In the genomic region with DNA sequence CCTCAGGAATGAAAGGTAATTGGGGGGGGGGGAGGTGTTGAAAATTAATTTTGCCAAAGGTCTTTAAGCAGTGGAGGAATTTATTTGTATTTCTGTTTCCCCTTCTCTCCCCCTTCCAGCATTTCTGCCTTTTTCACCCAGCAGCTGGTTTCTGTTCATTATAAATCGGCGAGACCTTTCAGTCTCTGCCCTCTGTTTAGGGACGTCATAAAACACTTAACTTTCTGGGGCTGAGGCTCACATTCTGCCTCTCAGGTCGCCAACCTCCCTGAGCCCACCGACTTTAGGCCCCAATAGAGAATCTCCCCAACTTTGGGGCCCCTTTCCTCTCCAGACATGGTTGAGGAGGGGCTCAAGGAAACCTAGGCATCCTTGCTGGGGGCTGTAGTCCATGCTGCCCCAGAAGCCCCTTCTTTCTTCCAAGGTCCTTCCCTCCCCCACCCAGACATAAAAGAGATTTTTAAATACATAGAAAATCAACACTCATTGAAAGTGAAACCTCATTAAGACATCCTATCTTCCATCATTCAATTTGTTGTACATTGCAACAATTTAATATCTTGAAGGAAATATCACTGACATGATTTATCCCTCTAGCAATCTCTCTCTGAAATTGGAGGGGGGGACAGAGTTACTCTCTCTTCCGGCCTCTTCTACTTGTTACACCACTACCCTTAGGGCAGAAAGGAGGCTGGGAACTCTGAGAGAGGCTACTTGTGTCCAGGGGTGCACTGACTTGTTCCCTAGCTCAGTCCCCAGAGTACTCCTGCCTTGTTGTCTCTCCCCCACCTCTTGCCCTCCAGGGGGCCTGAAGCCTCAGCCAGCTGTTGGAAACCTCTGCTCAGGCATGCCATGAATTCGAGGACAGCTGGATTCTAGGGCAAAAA, we compare ENCODE assay signal across 27 cellular contexts. TPM values are rescaled to one million over a fixed set of nuclear protein-coding genes. Genes with fewer than 3 reads are reported as not detected.
DNase-seq lines count a peak whose midpoint lies in the region; ATAC-seq, FAIRE-seq and TF ChIP-seq lines count a peak whose summit lies in the region.
"Had no signal": no experiment of that assay in that cellular context is flagged by ENCODE, and none has a peak within 500 bp of the region (broad histone marks: within the 10 kb centered on the region; RNA-seq: fewer than 3 reads in every experiment).

No MANE protein-coding gene starts in this region.

- H2AFZ ChIP-seq in HepG2 (ENCODE audit: low read length) (no peak overlapping the region), fibroblast of lung (ENCODE audit: low read length) (no peak overlapping the region), osteoblast (ENCODE audit: low read length) (no peak overlapping the region)

- DNase-seq in HepG2 (ENCODE audit: low spot score) (no peak), right lobe of liver (no peak), fibroblast of lung (ENCODE audit: low read depth in 2 of 2) (no peak), osteoblast (ENCODE audit: insufficient read length, low spot score, missing footprints) (no peak), NCI-H446 (lab: John Stamatoyannopoulos, UW) (no peak), COLO668 (lab: John Stamatoyannopoulos, UW; ENCODE audit: unreplicated experiment) (no peak)
- no peak for DNase-seq in activated CD8-positive, alpha-beta memory T cell treated with anti-CD3 and anti-CD28 coated beads for 24 hours
- DNase-seq: 8988T; activated CD4-positive, alpha-beta T cell treated with anti-CD3 and anti-CD28 coated beads, Interleukin-2, amount 10 ng/mL, durations not matched to agents 7 days and 5 days; activated naive CD4-positive, alpha-beta T cell treated with Interleukin-2 at 50 U/mL for 16 hours; cortex of kidney; GF-D8; NCI-H1417 treated with DMSO at 0.1 percent for 48 hours; NCI-H2171 treated with DMSO at 0.1 percent for 48 hours; NCI-H82; nucleus accumbens; sigmoid colon; stimulated activated CD4-positive, alpha-beta T cell treated with anti-CD3 and anti-CD28 coated beads, Interleukin-4, amount 100 ng/mL, for 4 hours; stimulated activated CD8-positive, alpha-beta memory T cell treated with anti-CD3 and anti-CD28 coated beads, Interleukin-4, amount 100 ng/mL, for 48 hours had no signal

- intact Hi-C loops in HepG2 (cut with micrococcal nuclease; ENCODE audit: unreplicated experiment) (no loop called here), right lobe of liver (cut with DNase I) (no loop called here)

- WGBS in HepG2 (ENCODE audit: low lambda C conversion rate), result 4% methylated on average over 7 of the region's 7 CpGs
- WGBS in right lobe of liver (ENCODE audit: insufficient coverage, low coverage, low lambda C conversion rate, missing lambda C conversion rate), result 9% methylated on average over 7 of the region's 7 CpGs

- no TSS peak for BruUV-seq in HepG2 (replicated peaks; lab: Mats Ljungman, UMichigan)

- no peak for TF ChIP-seq RAD21 in HepG2 (CRISPR knock-in tag; IDR thresholded peaks at IDR 0.05)

- TF ChIP-seq EP300 in HepG2 (IDR thresholded peaks at IDR 0.05; ENCODE audit: low read depth in 2 of 2, low read length in 2 of 2) (no peak), HepG2 (CRISPR knock-in tag; IDR thresholded peaks at IDR 0.05; ENCODE audit: borderline replicate concordance) (no peak)

- H3K27ac ChIP-seq in HepG2 (ENCODE audit: extremely low read length, insufficient read depth, low read length), result no peak overlapping the region
- H3K27ac ChIP-seq in right lobe of liver, result no peak overlapping the region
- H3K27ac ChIP-seq in fibroblast of lung (ENCODE audit: insufficient read depth, low read length), result no peak overlapping the region
- peak overlapping the region; percentile 66 for H3K27ac ChIP-seq in osteoblast (ENCODE audit: low read depth, low read length)
- H3K27ac ChIP-seq: C4-2B, HL-60, KMS-11, sigmoid colon, thoracic aorta had no signal

- no peak overlapping the region for H3K4me3 ChIP-seq in HepG2 (replicated peaks in 1 of 3; ENCODE audit: insufficient read depth in 1 of 3, low read depth in 2 of 3, low read length in 3 of 3)
- H3K4me3 ChIP-seq in right lobe of liver, result no peak overlapping the region
- H3K4me3 ChIP-seq in fibroblast of lung (replicated peaks in 1 of 4; ENCODE audit: control extremely low read depth in 1 of 4, insufficient read depth in 1 of 4, low read depth in 3 of 4, low read length in 4 of 4), result no peak overlapping the region
- peak overlapping the region; percentile 43 for H3K4me3 ChIP-seq in osteoblast (ENCODE audit: insufficient read depth, low read length)
- H3K4me3 ChIP-seq: sigmoid colon, thoracic aorta had no signal

- H3K9me3 ChIP-seq in HepG2 (ENCODE audit: low read length), result no peaks in the 10 kb centered on the region
- H3K9me3 ChIP-seq in right lobe of liver, result no peaks in the 10 kb centered on the region
- H3K9me3 ChIP-seq in fibroblast of lung (ENCODE audit: control insufficient read depth, insufficient read depth, low read depth, low read length), result no peaks in the 10 kb centered on the region
- H3K9me3 ChIP-seq in osteoblast (ENCODE audit: low read depth, low read length), result no peaks in the 10 kb centered on the region
- H3K9me3 ChIP-seq: sigmoid colon, thoracic aorta had no signal

- H3K9ac ChIP-seq in HepG2 (ENCODE audit: insufficient read depth, low read depth, low read length) (no peak overlapping the region), fibroblast of lung (ENCODE audit: insufficient read depth, low read length) (no peak overlapping the region)
- H3K9ac ChIP-seq: KMS-11 had no signal

- H3K4me1 ChIP-seq in HepG2 (ENCODE audit: insufficient read depth, low read length), result no peaks in the 10 kb centered on the region
- H3K4me1 ChIP-seq in right lobe of liver, result no peaks in the 10 kb centered on the region
- no peaks in the 10 kb centered on the region for H3K4me1 ChIP-seq in fibroblast of lung (ENCODE audit: control insufficient read depth, extremely low read depth, insufficient read depth, low read length)
- H3K4me1 ChIP-seq in osteoblast (ENCODE audit: insufficient read depth, low read length), result peaks cover 53% of the 10 kb centered on the region

- H3K79me2 ChIP-seq in HepG2 (ENCODE audit: insufficient read depth, low read length) (no peaks in the 10 kb centered on the region), fibroblast of lung (ENCODE audit: control insufficient read depth, insufficient read depth, low read length) (no peaks in the 10 kb centered on the region), osteoblast (ENCODE audit: insufficient read depth, low read length) (peaks cover 92% of the 10 kb centered on the region)

- FAIRE-seq in HepG2 (lab: Jason Lieb, UNC), result no peak
- FAIRE-seq: GM12892, TTC549 had no signal

- 0 out of 3 replicates have a peak, but pooled peaks have one; percentile 36 for ATAC-seq in HepG2
- ATAC-seq in right lobe of liver, result no peak
- no peak for ATAC-seq in GM21825 (IDR thresholded peaks at IDR 0.05; ENCODE audit: unreplicated experiment)

- CTCF ChIA-PET in HepG2 (lab: Yijun Ruan, JAX; ENCODE audit: low intra/inter-chr PET ratio, low total read pairs), result no interaction called here

- TF ChIP-seq CTCF in HepG2 (CRISPR knock-in tag; IDR thresholded peaks at IDR 0.05) (no peak), right lobe of liver (IDR thresholded peaks at IDR 0.05) (no peak), fibroblast of lung (conservative IDR thresholded peaks at IDR 0.05 in 1 of 2, IDR thresholded peaks at IDR 0.05 in 1 of 2; ENCODE audit: low read depth in 1 of 2, low read length in 2 of 2) (no peak), osteoblast (IDR thresholded peaks at IDR 0.05; ENCODE audit: extremely low read depth, low read depth, low read length) (no peak)

- no peak overlapping the region for H3K4me2 ChIP-seq in HepG2 (ENCODE audit: low read depth, low read length)
- H3K4me2 ChIP-seq in fibroblast of lung (ENCODE audit: extremely low read depth, insufficient read depth, low read length), result peak overlapping the region; percentile 45
- H3K4me2 ChIP-seq in osteoblast (ENCODE audit: insufficient read depth, low read length), result peak overlapping the region; percentile 61
- H3K4me2 ChIP-seq: KMS-11 had no signal

- H3K36me3 ChIP-seq in HepG2 (replicated peaks in 1 of 2; ENCODE audit: control insufficient read depth in 1 of 2, insufficient read depth in 2 of 2, low read length in 2 of 2), result no peaks in the 10 kb centered on the region
- H3K36me3 ChIP-seq in right lobe of liver, result no peaks in the 10 kb centered on the region
- no peaks in the 10 kb centered on the region for H3K36me3 ChIP-seq in fibroblast of lung (ENCODE audit: control insufficient read depth, insufficient read depth, low read length)
- peaks cover 10% of the 10 kb centered on the region for H3K36me3 ChIP-seq in osteoblast (ENCODE audit: insufficient read depth, low read length)
- H3K36me3 ChIP-seq: sigmoid colon had no signal

- TF ChIP-seq POLR2A in HepG2 (IDR thresholded peaks at IDR 0.05; ENCODE audit: insufficient read depth in 1 of 2, low read depth in 2 of 2, low read length in 2 of 2), result no peak
- no peak for TF ChIP-seq POLR2A in right lobe of liver (IDR thresholded peaks at IDR 0.05)

- in situ Hi-C loops in HepG2 (cut with HindIII; ENCODE audit: extremely low pct_ligation_motif_present, low pct_unique_long_range_greater_than_20kb), result no loop called here

- H4K20me1 ChIP-seq in HepG2 (ENCODE audit: insufficient read depth, low read length) (no peaks in the 10 kb centered on the region), fibroblast of lung (ENCODE audit: control insufficient read depth, extremely low read depth, insufficient read depth, low read length) (no peaks in the 10 kb centered on the region), osteoblast (ENCODE audit: insufficient read depth, low read length) (peaks cover 44% of the 10 kb centered on the region)

- POLR2A ChIA-PET in HepG2 (lab: Yijun Ruan, JAX), result no interaction called here

- peaks cover 4 to 84% of the 10 kb centered on the region in 2 experiments; a peak in 4 of 5 replicates for H3K27me3 ChIP-seq in HepG2 (ENCODE audit: control insufficient read depth in 1 of 2, insufficient read depth in 2 of 2, low read length in 2 of 2)
- peaks cover 9 to 64% of the 10 kb centered on the region in 2 donors for H3K27me3 ChIP-seq in right lobe of liver
- H3K27me3 ChIP-seq in fibroblast of lung (ENCODE audit: control insufficient read depth, insufficient read depth, low read length), result peaks cover 50% of the 10 kb centered on the region
- H3K27me3 ChIP-seq in osteoblast (ENCODE audit: insufficient read depth, low read length), result no peaks in the 10 kb centered on the region

RNA-seq across cellular contexts. Expression of gene HOXC6, which starts 2.5 kb away (rescaled TPM):
- not detected in 2 replicates for total RNA-seq in HepG2 (2016; rRNA removed; fragmentation: Illumina TruSeq; extraction: Trizol)
- not detected in 2 replicates for total RNA-seq in HepG2 (2016; cell fraction: cytosol; rRNA removed; fragmentation: Illumina TruSeq; extraction: Trizol; ENCODE audit: low read depth)
- not detected in 2 replicates for total RNA-seq in HepG2 (2016; cell fraction: insoluble cytoplasmic fraction; rRNA removed; fragmentation: Illumina TruSeq; extraction: Trizol)
- total RNA-seq in HepG2 (2016; cell fraction: membrane; rRNA removed; fragmentation: Illumina TruSeq; extraction: Trizol), result not detected in 2 replicates
- total RNA-seq in HepG2 (2016; cell fraction: nucleus; rRNA removed; fragmentation: Illumina TruSeq; extraction: Trizol), result not detected in 2 replicates
- polyA plus RNA-seq in HepG2 (2011; rRNA removed), result not detected in 2 replicates
- polyA plus RNA-seq in HepG2 (2011; cell fraction: cytosol; rRNA removed), result not detected in 2 replicates
- polyA plus RNA-seq in HepG2 (2011; cell fraction: nucleus; rRNA removed), result not detected in 2 replicates
- not detected in 2 replicates for polyA plus RNA-seq in HepG2 (2012)
- not detected in 2 replicates for polyA plus RNA-seq in HepG2 (2016; cell fraction: cytosol; fragmentation: Illumina TruSeq; extraction: Trizol; ENCODE audit: low read depth)
- not detected in 2 replicates for polyA plus RNA-seq in HepG2 (2016; cell fraction: insoluble cytoplasmic fraction; fragmentation: Illumina TruSeq; extraction: Trizol; ENCODE audit: low read depth)
- not detected in 2 replicates for polyA plus RNA-seq in HepG2 (2016; cell fraction: membrane; fragmentation: Illumina TruSeq; extraction: Trizol; ENCODE audit: low read depth)
- not detected in 2 replicates for polyA plus RNA-seq in HepG2 (2016; cell fraction: nucleus; fragmentation: Illumina TruSeq; extraction: Trizol; ENCODE audit: insufficient read depth, low read depth)
- 2.8 TPM in 1 of 2 replicates, not detected in the other for polyA minus RNA-seq in HepG2 (2011; rRNA and poly(A)+ RNA removed; ENCODE audit: low replicate concordance)
- polyA minus RNA-seq in HepG2 (2011; cell fraction: cytosol; rRNA and poly(A)+ RNA removed), result not detected in 2 replicates
- polyA minus RNA-seq in HepG2 (2011; cell fraction: nucleus; rRNA and poly(A)+ RNA removed), result not detected in 2 replicates
- total RNA-seq in right lobe of liver, result not detected
- 0.17 and 0.51 TPM in 2 replicates for total RNA-seq in fibroblast of lung
- polyA plus RNA-seq in fibroblast of lung, result 0.52 and 1.9 TPM in 2 replicates
- 1.0 and 2.5 TPM in 2 replicates for polyA plus RNA-seq in fibroblast of lung (2012)
- polyA minus RNA-seq in fibroblast of lung (ENCODE audit: low replicate concordance), result 4.6 TPM in 1 of 2 replicates, not detected in the other
- total RNA-seq in osteoblast, result 5.6 and 7.2 TPM in 2 replicates
- total RNA-seq: activated CD4-positive, alpha-beta T cell treated with anti-CD3 and anti-CD28 coated beads, Interleukin-2, amount 10 ng/mL, durations not matched to agents 7 days and 5 days; mononuclear cell; sigmoid colon; thoracic aorta had no signal
- polyA plus RNA-seq: sigmoid colon had no signal

RNA-seq across cellular contexts. Expression of gene HOXC5, which starts 7.1 kb away (rescaled TPM):
- total RNA-seq in HepG2 (2016; rRNA removed; fragmentation: Illumina TruSeq; extraction: Trizol) (not detected in 2 replicates), right lobe of liver (not detected), fibroblast of lung (under 0.01 TPM in 1 of 2 replicates, not detected in the other), osteoblast (1.8 and 2.1 TPM in 2 replicates)
- not detected in 2 replicates for total RNA-seq in HepG2 (2016; cell fraction: cytosol; rRNA removed; fragmentation: Illumina TruSeq; extraction: Trizol; ENCODE audit: low read depth)
- total RNA-seq in HepG2 (2016; cell fraction: insoluble cytoplasmic fraction; rRNA removed; fragmentation: Illumina TruSeq; extraction: Trizol), result not detected in 2 replicates
- not detected in 2 replicates for total RNA-seq in HepG2 (2016; cell fraction: membrane; rRNA removed; fragmentation: Illumina TruSeq; extraction: Trizol)
- not detected in 2 replicates for total RNA-seq in HepG2 (2016; cell fraction: nucleus; rRNA removed; fragmentation: Illumina TruSeq; extraction: Trizol)
- polyA plus RNA-seq in HepG2 (2011; rRNA removed) (not detected in 2 replicates), fibroblast of lung (0.07 and 0.40 TPM in 2 replicates)
- not detected in 2 replicates for polyA plus RNA-seq in HepG2 (2011; cell fraction: cytosol; rRNA removed)
- polyA plus RNA-seq in HepG2 (2011; cell fraction: nucleus; rRNA removed), result not detected in 2 replicates
- not detected in 2 replicates for polyA plus RNA-seq in HepG2 (2012)
- polyA plus RNA-seq in HepG2 (2016; cell fraction: cytosol; fragmentation: Illumina TruSeq; extraction: Trizol; ENCODE audit: low read depth), result not detected in 2 replicates
- not detected in 2 replicates for polyA plus RNA-seq in HepG2 (2016; cell fraction: insoluble cytoplasmic fraction; fragmentation: Illumina TruSeq; extraction: Trizol; ENCODE audit: low read depth)
- not detected in 2 replicates for polyA plus RNA-seq in HepG2 (2016; cell fraction: membrane; fragmentation: Illumina TruSeq; extraction: Trizol; ENCODE audit: low read depth)
- polyA plus RNA-seq in HepG2 (2016; cell fraction: nucleus; fragmentation: Illumina TruSeq; extraction: Trizol; ENCODE audit: insufficient read depth, low read depth), result not detected in 2 replicates
- polyA minus RNA-seq in HepG2 (2011; rRNA and poly(A)+ RNA removed; ENCODE audit: low replicate concordance), result 0.63 TPM in 1 of 2 replicates, not detected in the other
- polyA minus RNA-seq in HepG2 (2011; cell fraction: cytosol; rRNA and poly(A)+ RNA removed), result not detected in 2 replicates
- not detected in 2 replicates for polyA minus RNA-seq in HepG2 (2011; cell fraction: nucleus; rRNA and poly(A)+ RNA removed)
- polyA plus RNA-seq in fibroblast of lung (2012), result 0.22 and 0.65 TPM in 2 replicates
- not detected in 2 replicates for polyA minus RNA-seq in fibroblast of lung (ENCODE audit: low replicate concordance)
- total RNA-seq: activated CD4-positive, alpha-beta T cell treated with anti-CD3 and anti-CD28 coated beads, Interleukin-2, amount 10 ng/mL, durations not matched to agents 7 days and 5 days; mononuclear cell had no signal

RNA-seq across cellular contexts. Expression of gene HOXC8, which starts 17.0 kb away (rescaled TPM):
- not detected in 2 replicates for total RNA-seq in HepG2 (2016; rRNA removed; fragmentation: Illumina TruSeq; extraction: Trizol)
- not detected in 2 replicates for total RNA-seq in HepG2 (2016; cell fraction: cytosol; rRNA removed; fragmentation: Illumina TruSeq; extraction: Trizol; ENCODE audit: low read depth)
- not detected in 2 replicates for total RNA-seq in HepG2 (2016; cell fraction: insoluble cytoplasmic fraction; rRNA removed; fragmentation: Illumina TruSeq; extraction: Trizol)
- total RNA-seq in HepG2 (2016; cell fraction: membrane; rRNA removed; fragmentation: Illumina TruSeq; extraction: Trizol), result not detected in 2 replicates
- not detected in 2 replicates for total RNA-seq in HepG2 (2016; cell fraction: nucleus; rRNA removed; fragmentation: Illumina TruSeq; extraction: Trizol)
- polyA plus RNA-seq in HepG2 (2011; rRNA removed), result 0.04 TPM in 1 of 2 replicates, not detected in the other
- polyA plus RNA-seq in HepG2 (2011; cell fraction: cytosol; rRNA removed), result 0.03 TPM in 1 of 2 replicates, not detected in the other
- not detected in 2 replicates for polyA plus RNA-seq in HepG2 (2011; cell fraction: nucleus; rRNA removed)
- polyA plus RNA-seq in HepG2 (2012), result 0.16 TPM in 1 of 2 replicates, not detected in the other
- polyA plus RNA-seq in HepG2 (2016; cell fraction: cytosol; fragmentation: Illumina TruSeq; extraction: Trizol; ENCODE audit: low read depth), result not detected in 2 replicates
- not detected in 2 replicates for polyA plus RNA-seq in HepG2 (2016; cell fraction: insoluble cytoplasmic fraction; fragmentation: Illumina TruSeq; extraction: Trizol; ENCODE audit: low read depth)
- polyA plus RNA-seq in HepG2 (2016; cell fraction: membrane; fragmentation: Illumina TruSeq; extraction: Trizol; ENCODE audit: low read depth), result not detected in 2 replicates
- polyA plus RNA-seq in HepG2 (2016; cell fraction: nucleus; fragmentation: Illumina TruSeq; extraction: Trizol; ENCODE audit: insufficient read depth, low read depth), result 0.32 TPM in 1 of 2 replicates, not detected in the other
- polyA minus RNA-seq in HepG2 (2011; rRNA and poly(A)+ RNA removed; ENCODE audit: low replicate concordance), result 0.61 TPM in 1 of 2 replicates, not detected in the other
- not detected in 2 replicates for polyA minus RNA-seq in HepG2 (2011; cell fraction: cytosol; rRNA and poly(A)+ RNA removed)
- polyA minus RNA-seq in HepG2 (2011; cell fraction: nucleus; rRNA and poly(A)+ RNA removed), result not detected in 2 replicates
- total RNA-seq in right lobe of liver, result not detected
- total RNA-seq in fibroblast of lung, result under 0.01 TPM in 1 of 2 replicates, not detected in the other
- 0.49 and 2.1 TPM in 2 replicates for polyA plus RNA-seq in fibroblast of lung
- 0.50 and 2.2 TPM in 2 replicates for polyA plus RNA-seq in fibroblast of lung (2012)
- 1.7 TPM in 1 of 2 replicates, not detected in the other for polyA minus RNA-seq in fibroblast of lung (ENCODE audit: low replicate concordance)
- total RNA-seq in osteoblast, result 3.2 and 5.1 TPM in 2 replicates
- total RNA-seq: activated CD4-positive, alpha-beta T cell treated with anti-CD3 and anti-CD28 coated beads, Interleukin-2, amount 10 ng/mL, durations not matched to agents 7 days and 5 days; mononuclear cell; sigmoid colon; thoracic aorta had no signal

RNA-seq across cellular contexts. Expression of gene HOXC9, which starts 25.8 kb away (rescaled TPM):
- total RNA-seq in HepG2 (2016; rRNA removed; fragmentation: Illumina TruSeq; extraction: Trizol) (0.94 and 1.1 TPM in 2 replicates), right lobe of liver (not detected), fibroblast of lung (0.26 TPM in 1 of 2 replicates, not detected in the other), osteoblast (8.3 and 11.6 TPM in 2 replicates)
- total RNA-seq in HepG2 (2016; cell fraction: cytosol; rRNA removed; fragmentation: Illumina TruSeq; extraction: Trizol; ENCODE audit: low read depth), result 0.35 and 0.61 TPM in 2 replicates
- 1.1 and 1.2 TPM in 2 replicates for total RNA-seq in HepG2 (2016; cell fraction: insoluble cytoplasmic fraction; rRNA removed; fragmentation: Illumina TruSeq; extraction: Trizol)
- total RNA-seq in HepG2 (2016; cell fraction: membrane; rRNA removed; fragmentation: Illumina TruSeq; extraction: Trizol), result 0.90 and 0.99 TPM in 2 replicates
- 0.41 and 0.50 TPM in 2 replicates for total RNA-seq in HepG2 (2016; cell fraction: nucleus; rRNA removed; fragmentation: Illumina TruSeq; extraction: Trizol)
- polyA plus RNA-seq in HepG2 (2011; rRNA removed) (0.10 and 0.11 TPM in 2 replicates), fibroblast of lung (0.21 and 0.24 TPM in 2 replicates)
- polyA plus RNA-seq in HepG2 (2011; cell fraction: cytosol; rRNA removed), result 0.23 and 0.27 TPM in 2 replicates
- polyA plus RNA-seq in HepG2 (2011; cell fraction: nucleus; rRNA removed), result 0.10 and 0.14 TPM in 2 replicates
- 0.47 and 1.0 TPM in 2 replicates for polyA plus RNA-seq in HepG2 (2012)
- polyA plus RNA-seq in HepG2 (2016; cell fraction: cytosol; fragmentation: Illumina TruSeq; extraction: Trizol; ENCODE audit: low read depth), result 1.6 and 2.0 TPM in 2 replicates
- 1.8 and 2.6 TPM in 2 replicates for polyA plus RNA-seq in HepG2 (2016; cell fraction: insoluble cytoplasmic fraction; fragmentation: Illumina TruSeq; extraction: Trizol; ENCODE audit: low read depth)
- 1.4 and 2.4 TPM in 2 replicates for polyA plus RNA-seq in HepG2 (2016; cell fraction: membrane; fragmentation: Illumina TruSeq; extraction: Trizol; ENCODE audit: low read depth)
- 1.3 and 2.0 TPM in 2 replicates for polyA plus RNA-seq in HepG2 (2016; cell fraction: nucleus; fragmentation: Illumina TruSeq; extraction: Trizol; ENCODE audit: insufficient read depth, low read depth)
- polyA minus RNA-seq in HepG2 (2011; rRNA and poly(A)+ RNA removed; ENCODE audit: low replicate concordance), result 1.2 TPM in 1 of 2 replicates, not detected in the other
- not detected in 2 replicates for polyA minus RNA-seq in HepG2 (2011; cell fraction: cytosol; rRNA and poly(A)+ RNA removed)
- polyA minus RNA-seq in HepG2 (2011; cell fraction: nucleus; rRNA and poly(A)+ RNA removed), result not detected in 2 replicates
- polyA plus RNA-seq in fibroblast of lung (2012), result 0.22 and 0.54 TPM in 2 replicates
- polyA minus RNA-seq in fibroblast of lung (ENCODE audit: low replicate concordance), result not detected in 2 replicates
- total RNA-seq: activated CD4-positive, alpha-beta T cell treated with anti-CD3 and anti-CD28 coated beads, Interleukin-2, amount 10 ng/mL, durations not matched to agents 7 days and 5 days; mononuclear cell; sigmoid colon; thoracic aorta had no signal

RNA-seq across cellular contexts. Expression of gene HOXC4, which starts 27.9 kb away (rescaled TPM):
- total RNA-seq in HepG2 (2016; rRNA removed; fragmentation: Illumina TruSeq; extraction: Trizol), result not detected in 2 replicates
- total RNA-seq in HepG2 (2016; cell fraction: cytosol; rRNA removed; fragmentation: Illumina TruSeq; extraction: Trizol; ENCODE audit: low read depth), result not detected in 2 replicates
- total RNA-seq in HepG2 (2016; cell fraction: insoluble cytoplasmic fraction; rRNA removed; fragmentation: Illumina TruSeq; extraction: Trizol), result not detected in 2 replicates
- not detected in 2 replicates for total RNA-seq in HepG2 (2016; cell fraction: membrane; rRNA removed; fragmentation: Illumina TruSeq; extraction: Trizol)
- total RNA-seq in HepG2 (2016; cell fraction: nucleus; rRNA removed; fragmentation: Illumina TruSeq; extraction: Trizol), result not detected in 2 replicates
- polyA plus RNA-seq in HepG2 (2011; rRNA removed), result not detected in 2 replicates
- not detected in 2 replicates for polyA plus RNA-seq in HepG2 (2011; cell fraction: cytosol; rRNA removed)
- not detected in 2 replicates for polyA plus RNA-seq in HepG2 (2011; cell fraction: nucleus; rRNA removed)
- polyA plus RNA-seq in HepG2 (2012), result not detected in 2 replicates
- polyA plus RNA-seq in HepG2 (2016; cell fraction: cytosol; fragmentation: Illumina TruSeq; extraction: Trizol; ENCODE audit: low read depth), result not detected in 2 replicates
- polyA plus RNA-seq in HepG2 (2016; cell fraction: insoluble cytoplasmic fraction; fragmentation: Illumina TruSeq; extraction: Trizol; ENCODE audit: low read depth), result not detected in 2 replicates
- polyA plus RNA-seq in HepG2 (2016; cell fraction: membrane; fragmentation: Illumina TruSeq; extraction: Trizol; ENCODE audit: low read depth), result not detected in 2 replicates
- not detected in 2 replicates for polyA plus RNA-seq in HepG2 (2016; cell fraction: nucleus; fragmentation: Illumina TruSeq; extraction: Trizol; ENCODE audit: insufficient read depth, low read depth)
- polyA minus RNA-seq in HepG2 (2011; rRNA and poly(A)+ RNA removed; ENCODE audit: low replicate concordance), result not detected in 2 replicates
- not detected in 2 replicates for polyA minus RNA-seq in HepG2 (2011; cell fraction: cytosol; rRNA and poly(A)+ RNA removed)
- polyA minus RNA-seq in HepG2 (2011; cell fraction: nucleus; rRNA and poly(A)+ RNA removed), result not detected in 2 replicates
- under 1 TPM in 1 of 6 experiments, not detected in 5; 0.13 TPM for total RNA-seq in right lobe of liver
- total RNA-seq in fibroblast of lung, result 0.17 and 0.26 TPM in 2 replicates
- polyA plus RNA-seq in fibroblast of lung, result 0.17 and 0.98 TPM in 2 replicates
- polyA plus RNA-seq in fibroblast of lung (2012), result 0.91 and 2.5 TPM in 2 replicates
- polyA minus RNA-seq in fibroblast of lung (ENCODE audit: low replicate concordance), result 1.5 TPM in 1 of 2 replicates, not detected in the other
- 3.3 and 4.1 TPM in 2 replicates for total RNA-seq in osteoblast
- total RNA-seq: activated CD4-positive, alpha-beta T cell treated with anti-CD3 and anti-CD28 coated beads, Interleukin-2, amount 10 ng/mL, durations not matched to agents 7 days and 5 days had no signal
